ENCODE assay signal across 12 cellular contexts in genomic region chr1:208203848-208204609, GRCh38. TPM values are rescaled to one million over a fixed set of nuclear protein-coding genes. Genes with fewer than 3 reads are reported as not detected.
DNase-seq lines count a peak whose midpoint lies in the region; ATAC-seq and TF ChIP-seq lines count a peak whose summit lies in the region.
"Had no signal": no experiment of that assay in that cellular context is flagged by ENCODE, and none has a peak within 500 bp of the region (broad histone marks: within the 10 kb centered on the region; RNA-seq: fewer than 3 reads in every experiment).

No MANE protein-coding gene starts in this region.

- BruUV-seq in PC-3 (replicated peaks; lab: Mats Ljungman, UMichigan): no TSS peak

- H3K4me1 Mint-ChIP-seq in activated T-helper 1 cell treated with anti-CD3 and anti-CD28 coated beads, Interleukin-12 subunit alpha, Interleukin-12 subunit beta, Interleukin-2, Interleukin-4 antibody, amounts not matched to agents 30 ng/mL and 10 ng/mL and 1 ng/mL, durations not matched to agents 14 hours and 24 hours and 36 hours (ENCODE audit: low read depth): no peaks in the 10 kb centered on the region

- H3K27ac ChIP-seq in BLaER1 (no peak overlapping the region), PC-3 (ENCODE audit: low read length) (peak overlapping the region; percentile 91), fibroblast of lung (ENCODE audit: insufficient read depth, low read length) (no peak overlapping the region), trophoblast cell (ENCODE audit: low read depth, low read length) (peak overlapping the region; percentile 74)
- H3K27ac ChIP-seq: SJCRH30 had no signal

- H3K4me1 ChIP-seq in BLaER1 (peaks cover 20% of the 10 kb centered on the region), PC-3 (ENCODE audit: insufficient read depth, low read length) (peaks cover 49% of the 10 kb centered on the region), fibroblast of lung (ENCODE audit: control insufficient read depth, extremely low read depth, insufficient read depth, low read length) (peaks cover 13% of the 10 kb centered on the region), trophoblast cell (ENCODE audit: control insufficient read depth in 1 of 2, insufficient read depth in 2 of 2, low read length in 2 of 2) (peaks cover 16 to 27% of the 10 kb centered on the region in 2 experiments)

- H3K27me3 Mint-ChIP-seq in activated T-helper 1 cell treated with anti-CD3 and anti-CD28 coated beads, Interleukin-12 subunit alpha, Interleukin-12 subunit beta, Interleukin-2, Interleukin-4 antibody, amounts not matched to agents 30 ng/mL and 10 ng/mL and 1 ng/mL, durations not matched to agents 14 hours and 24 hours and 36 hours (ENCODE audit: insufficient read depth): peaks cover 2% of the 10 kb centered on the region
- H3K27me3 Mint-ChIP-seq: activated CD8-positive, alpha-beta T cell treated with anti-CD3 and anti-CD28 coated beads for 36 hours; stimulated activated naive CD8-positive, alpha-beta T cell treated with anti-CD3 and anti-CD28 coated beads, Interleukin-15, Interleukin-2, amounts not matched to agents 100 ng/mL and 50 ng/mL, for 24 hours had no signal

- intact Hi-C loops in PC-3 (cut with micrococcal nuclease): loop anchor here (1.0 kb wide), 4 partner anchors 15 to 40 kb away; partner anchors contain the start of gene PLXNA2
- intact Hi-C loops in activated T-helper 1 cell treated with anti-CD3 and anti-CD28 coated beads, Interleukin-12 subunit alpha, Interleukin-12 subunit beta, Interleukin-2, Interleukin-4 antibody, amounts not matched to agents 30 ng/mL and 10 ng/mL and 1 ng/mL, durations not matched to agents 14 hours and 24 hours and 36 hours (cut with micrococcal nuclease): no loop called here

- peak; percentile 9 for ATAC-seq in PC-3
- no peak for ATAC-seq in HG02588 (IDR thresholded peaks at IDR 0.05; ENCODE audit: unreplicated experiment)
- ATAC-seq in HG02870 (IDR thresholded peaks at IDR 0.05; ENCODE audit: unreplicated experiment): no peak
- ATAC-seq: activated CD8-positive, alpha-beta T cell treated with anti-CD3 and anti-CD28 coated beads for 36 hours had no signal

- no peak overlapping the region for H2AFZ ChIP-seq in PC-3 (ENCODE audit: low read length)
- H2AFZ ChIP-seq in fibroblast of lung (ENCODE audit: low read length): no peak overlapping the region
- H2AFZ ChIP-seq in trophoblast cell (ENCODE audit: insufficient read depth, low read length, poor library complexity): no peak overlapping the region

- POLR2A ChIA-PET in PC-3 (lab: Charles Lee; ENCODE audit: unreplicated experiment): interaction anchor here (0.7 to 1.6 kb wide), 4 partner anchors 16 to 300 kb away, joined by 3 to 14 read pairs (median 8); partner anchors contain the start of gene PLXNA2

- H3K4me2 ChIP-seq in BLaER1: peak overlapping the region; percentile 39
- H3K4me2 ChIP-seq in PC-3 (ENCODE audit: low read length): peak overlapping the region; percentile 78
- H3K4me2 ChIP-seq in fibroblast of lung (ENCODE audit: extremely low read depth, insufficient read depth, low read length): no peak overlapping the region
- no peak overlapping the region for H3K4me2 ChIP-seq in trophoblast cell (ENCODE audit: low read length)

- no peaks in the 10 kb centered on the region for H4K20me1 ChIP-seq in BLaER1
- H4K20me1 ChIP-seq in PC-3 (ENCODE audit: low read length): no peaks in the 10 kb centered on the region
- no peaks in the 10 kb centered on the region for H4K20me1 ChIP-seq in fibroblast of lung (ENCODE audit: control insufficient read depth, extremely low read depth, insufficient read depth, low read length)

- peak overlapping the region; percentile 0 for H2BK120ac ChIP-seq in trophoblast cell (ENCODE audit: insufficient read depth, low read length, poor library complexity)

- CTCF ChIA-PET in PC-3 (lab: Charles Lee): interaction anchor here (0.5 to 1.9 kb wide), 6 partner anchors 15 to 182 kb away, joined by 3 to 11 read pairs (median 7); partner anchors contain the start of gene PLXNA2

- H4K12ac ChIP-seq in trophoblast cell (ENCODE audit: low read depth, low read length): no peak overlapping the region

- H3K27me3 ChIP-seq in BLaER1 (no peaks in the 10 kb centered on the region), PC-3 (ENCODE audit: low read length) (no peaks in the 10 kb centered on the region), fibroblast of lung (ENCODE audit: control insufficient read depth, insufficient read depth, low read length) (no peaks in the 10 kb centered on the region), trophoblast cell (ENCODE audit: insufficient read depth, low read length) (no peaks in the 10 kb centered on the region)
- H3K27me3 ChIP-seq: SJCRH30 had no signal

- no peak for DNase-seq in PC-3
- peak; percentile 36 to 84 for DNase-seq in fibroblast of lung (ENCODE audit: low read depth in 2 of 2)
- DNase-seq in trophoblast cell: peak; percentile 61 to 70
- no peak for DNase-seq in activated T-helper 1 cell treated with anti-CD3 and anti-CD28 coated beads, Interleukin-12 subunit alpha, Interleukin-12 subunit beta, Interleukin-2, Interleukin-4 antibody, amounts not matched to agents 30 ng/mL and 10 ng/mL and 1 ng/mL, durations not matched to agents 14 hours and 24 hours and 36 hours (ENCODE audit: low spot score)
- DNase-seq in NCI-H510A treated with DMSO at 0.1 percent for 48 hours (lab: John Stamatoyannopoulos, UW): no peak
- DNase-seq: activated CD8-positive, alpha-beta T cell treated with anti-CD3 and anti-CD28 coated beads for 36 hours; cortex of kidney had no signal

- WGBS in trophoblast cell (ENCODE audit: extremely low coverage, insufficient coverage, insufficient read length): 100% methylated on average over 1 of the region's 7 CpGs

- H4K8ac ChIP-seq in trophoblast cell (ENCODE audit: low read depth, low read length): no peak overlapping the region

- no peaks in the 10 kb centered on the region for H3K36me3 ChIP-seq in BLaER1
- no peaks in the 10 kb centered on the region for H3K36me3 ChIP-seq in PC-3 (ENCODE audit: low read depth, low read length)
- H3K36me3 ChIP-seq in fibroblast of lung (ENCODE audit: control insufficient read depth, insufficient read depth, low read length): no peaks in the 10 kb centered on the region
- H3K36me3 ChIP-seq in trophoblast cell (ENCODE audit: control insufficient read depth in 1 of 2, insufficient read depth in 2 of 2, low read length in 2 of 2): peaks cover 25 to 45% of the 10 kb centered on the region in 2 experiments

- H3K14ac ChIP-seq in trophoblast cell (ENCODE audit: low read length): no peak overlapping the region

- H3K9me3 Mint-ChIP-seq in activated T-helper 1 cell treated with anti-CD3 and anti-CD28 coated beads, Interleukin-12 subunit alpha, Interleukin-12 subunit beta, Interleukin-2, Interleukin-4 antibody, amounts not matched to agents 30 ng/mL and 10 ng/mL and 1 ng/mL, durations not matched to agents 14 hours and 24 hours and 36 hours: no peaks in the 10 kb centered on the region
- H3K9me3 Mint-ChIP-seq: activated CD8-positive, alpha-beta T cell treated with anti-CD3 and anti-CD28 coated beads for 36 hours; stimulated activated naive CD8-positive, alpha-beta T cell treated with anti-CD3 and anti-CD28 coated beads, Interleukin-15, Interleukin-2, amounts not matched to agents 100 ng/mL and 50 ng/mL, for 24 hours had no signal

- no peaks in the 10 kb centered on the region for H3K36me3 Mint-ChIP-seq in activated T-helper 1 cell treated with anti-CD3 and anti-CD28 coated beads, Interleukin-12 subunit alpha, Interleukin-12 subunit beta, Interleukin-2, Interleukin-4 antibody, amounts not matched to agents 30 ng/mL and 10 ng/mL and 1 ng/mL, durations not matched to agents 14 hours and 24 hours and 36 hours (ENCODE audit: low read depth)

- H4K91ac ChIP-seq in trophoblast cell (ENCODE audit: low read depth, low read length): peak overlapping the region; percentile 15

- H3K23ac ChIP-seq in trophoblast cell (ENCODE audit: low read length): no peak overlapping the region

- peak overlapping the region; percentile 1 for H2BK5ac ChIP-seq in trophoblast cell (ENCODE audit: low read depth, low read length, poor library complexity)

- TF ChIP-seq CTCF in PC-3 (conservative IDR thresholded peaks at IDR 0.05; ENCODE audit: low read depth, low read length): no peak
- no peak for TF ChIP-seq CTCF in fibroblast of lung (conservative IDR thresholded peaks at IDR 0.05 in 1 of 2, IDR thresholded peaks at IDR 0.05 in 1 of 2; ENCODE audit: low read depth in 1 of 2, low read length in 2 of 2)

- H3K4me3 ChIP-seq in BLaER1 (no peak overlapping the region), PC-3 (ENCODE audit: low read length) (peak overlapping the region; percentile 3; the same call in 1 of the 2 replicates), fibroblast of lung (replicated peaks in 1 of 4; ENCODE audit: control extremely low read depth in 1 of 4, insufficient read depth in 1 of 4, low read depth in 3 of 4, low read length in 4 of 4) (no peak overlapping the region), trophoblast cell (ENCODE audit: low read depth, low read length) (no peak overlapping the region)
- H3K4me3 ChIP-seq: SJCRH30 had no signal

- H2BK12ac ChIP-seq in trophoblast cell (ENCODE audit: low read length): no peak overlapping the region

- no peak overlapping the region for H3K4ac ChIP-seq in trophoblast cell (ENCODE audit: low read depth, low read length)

- no peak overlapping the region for H3K4me3 Mint-ChIP-seq in activated T-helper 1 cell treated with anti-CD3 and anti-CD28 coated beads, Interleukin-12 subunit alpha, Interleukin-12 subunit beta, Interleukin-2, Interleukin-4 antibody, amounts not matched to agents 30 ng/mL and 10 ng/mL and 1 ng/mL, durations not matched to agents 14 hours and 24 hours and 36 hours
- H3K4me3 Mint-ChIP-seq: activated CD8-positive, alpha-beta T cell treated with anti-CD3 and anti-CD28 coated beads for 36 hours; stimulated activated naive CD8-positive, alpha-beta T cell treated with anti-CD3 and anti-CD28 coated beads, Interleukin-15, Interleukin-2, amounts not matched to agents 100 ng/mL and 50 ng/mL, for 24 hours had no signal

- no peaks in the 10 kb centered on the region for H3K9me3 ChIP-seq in BLaER1
- no peaks in the 10 kb centered on the region for H3K9me3 ChIP-seq in PC-3 (ENCODE audit: low read length)
- H3K9me3 ChIP-seq in fibroblast of lung (ENCODE audit: control insufficient read depth, insufficient read depth, low read depth, low read length): no peaks in the 10 kb centered on the region
- no peaks in the 10 kb centered on the region for H3K9me3 ChIP-seq in trophoblast cell (ENCODE audit: insufficient read depth, low read depth, low read length)
- H3K9me3 ChIP-seq: SJCRH30 had no signal

- H3K27ac Mint-ChIP-seq in activated T-helper 1 cell treated with anti-CD3 and anti-CD28 coated beads, Interleukin-12 subunit alpha, Interleukin-12 subunit beta, Interleukin-2, Interleukin-4 antibody, amounts not matched to agents 30 ng/mL and 10 ng/mL and 1 ng/mL, durations not matched to agents 14 hours and 24 hours and 36 hours: no peak overlapping the region
- H3K27ac Mint-ChIP-seq: activated CD8-positive, alpha-beta T cell treated with anti-CD3 and anti-CD28 coated beads for 36 hours; stimulated activated naive CD8-positive, alpha-beta T cell treated with anti-CD3 and anti-CD28 coated beads, Interleukin-15, Interleukin-2, amounts not matched to agents 100 ng/mL and 50 ng/mL, for 24 hours had no signal

- H3K18ac ChIP-seq in trophoblast cell (ENCODE audit: low read length): no peak overlapping the region

- H3K79me1 ChIP-seq in trophoblast cell (ENCODE audit: low read length): peaks cover 12% of the 10 kb centered on the region

- H3F3A ChIP-seq in PC-3 (ENCODE audit: low read length, unreplicated experiment): no peaks in the 10 kb centered on the region

- H3K79me2 ChIP-seq in PC-3 (ENCODE audit: low read length): peaks cover 9% of the 10 kb centered on the region; the same call in 1 of the 2 replicates
- no peaks in the 10 kb centered on the region for H3K79me2 ChIP-seq in fibroblast of lung (ENCODE audit: control insufficient read depth, insufficient read depth, low read length)
- no peaks in the 10 kb centered on the region for H3K79me2 ChIP-seq in trophoblast cell (ENCODE audit: control insufficient read depth, insufficient read depth, low read length, poor library complexity)

- no peaks in the 10 kb centered on the region for H3K9me2 ChIP-seq in PC-3 (replicated peaks; ENCODE audit: low read length)

- H3K9ac ChIP-seq in BLaER1: no peak overlapping the region
- peak overlapping the region; percentile 13; the same call in 1 of the 2 replicates for H3K9ac ChIP-seq in PC-3 (ENCODE audit: low read length)
- no peak overlapping the region for H3K9ac ChIP-seq in fibroblast of lung (ENCODE audit: insufficient read depth, low read length)
- no peak overlapping the region for H3K9ac ChIP-seq in trophoblast cell (ENCODE audit: low read length)

- no peak overlapping the region for H2AK5ac ChIP-seq in trophoblast cell (ENCODE audit: low read length)

RNA-seq across cellular contexts. Expression of gene PLXNA2, which starts 40.2 kb away (rescaled TPM):
- total RNA-seq in PC-3 (2014; rRNA removed) (15.8 and 16.2 TPM in 2 replicates), fibroblast of lung (2.0 and 2.8 TPM in 2 replicates)
- polyA plus RNA-seq in fibroblast of lung: 0.43 and 0.80 TPM in 2 replicates
- polyA plus RNA-seq in fibroblast of lung (2012): 0.80 and 0.88 TPM in 2 replicates
- polyA minus RNA-seq in fibroblast of lung (ENCODE audit: low replicate concordance): 4.3 and 5.9 TPM in 2 replicates
- 35.3 and 35.7 TPM in 2 replicates for polyA plus RNA-seq in trophoblast cell (2013)
- total RNA-seq in activated T-helper 1 cell treated with anti-CD3 and anti-CD28 coated beads, Interleukin-12 subunit alpha, Interleukin-12 subunit beta, Interleukin-2, Interleukin-4 antibody, amounts not matched to agents 30 ng/mL and 10 ng/mL and 1 ng/mL, durations not matched to agents 14 hours and 24 hours and 36 hours: 0.02 and 0.08 TPM in 2 replicates

Comparison
In these comparisons a context has a peak if more than half of its experiments do, and no peak if none do; other contexts are left out.
1. H3K27ac ChIP-seq: peak in PC-3 (single experiment) and trophoblast cell (single experiment); none in BLaER1 (single experiment) and fibroblast of lung (single experiment).
2. H3K4me2 ChIP-seq: peak in BLaER1 (single experiment) and PC-3 (single experiment); none in fibroblast of lung (single experiment) and trophoblast cell (single experiment).
3. DNase-seq: peak in fibroblast of lung (2 of 2) and trophoblast cell (2 of 2); none in PC-3 (single experiment), activated T-helper 1 cell treated with anti-CD3 and anti-CD28 coated beads, Interleukin-12 subunit alpha, Interleukin-12 subunit beta, Interleukin-2, Interleukin-4 antibody, amounts not matched to agents 30 ng/mL and 10 ng/mL and 1 ng/mL, durations not matched to agents 14 hours and 24 hours and 36 hours (single experiment) and NCI-H510A treated with DMSO at 0.1 percent for 48 hours (single experiment).